Comparison of ENCODE assay signal across 32 cellular contexts in genomic region chr2:26889796-26890195, GRCh38. TPM values are rescaled to one million over a fixed set of nuclear protein-coding genes. Genes with fewer than 3 reads are reported as not detected.
"Had no signal": no experiment of that assay in that cellular context is flagged by ENCODE, and none has a peak within 500 bp of the region (broad histone marks: within the 10 kb centered on the region; RNA-seq: fewer than 3 reads in every experiment).

No MANE protein-coding gene starts in this region.

- H3K4me3 ChIP-seq: left lung, lower lobe of right lung, ovary, right atrium auricular region, right lobe of liver, smooth muscle cell, tibial nerve, uterus had no signal

- ATAC-seq: left colon; left lung; lower lobe of right lung; natural killer cell; right lobe of liver; stimulated activated memory B cell treated with anti-CD40 and anti-IgM and Interleukin-4, amounts not matched to agents 10 μg/mL and 1 μg/mL and 100 μg/mL, for 72 hours; stimulated activated naive CD8-positive, alpha-beta T cell treated with anti-CD3 and anti-CD28 coated beads, Interleukin-15, amount 100 ng/mL, for 72 hours had no signal

- H3K36me3 ChIP-seq: left lung, lower lobe of right lung, ovary, right atrium auricular region, right lobe of liver, tibial nerve, uterus had no signal

- H3K27me3 Mint-ChIP-seq: progenitor cell of endocrine pancreas, type B pancreatic cell had no signal

- H3K4me3 Mint-ChIP-seq: immature natural killer cell; natural killer cell; nephron progenitor cell; stimulated activated memory B cell treated with anti-CD40 and anti-IgM and Interleukin-4, amounts not matched to agents 10 μg/mL and 1 μg/mL and 100 μg/mL, for 72 hours; stimulated activated naive CD8-positive, alpha-beta T cell treated with anti-CD3 and anti-CD28 coated beads, Interleukin-15, amount 100 ng/mL, for 72 hours; type B pancreatic cell had no signal

- H3K4me1 ChIP-seq: lower lobe of right lung, right atrium auricular region, right lobe of liver, tibial nerve, uterus had no signal

- H3K9me3 Mint-ChIP-seq: immature natural killer cell; naive B cell; natural killer cell; nephron progenitor cell; stimulated activated memory B cell treated with anti-CD40 and anti-IgM and Interleukin-4, amounts not matched to agents 10 μg/mL and 1 μg/mL and 100 μg/mL, for 72 hours; stimulated activated naive CD8-positive, alpha-beta T cell treated with anti-CD3 and anti-CD28 coated beads, Interleukin-15, amount 100 ng/mL, for 72 hours; type B pancreatic cell had no signal

- H3K27ac ChIP-seq: left lung, lower lobe of right lung, ovary, right atrium auricular region, right lobe of liver, tibial nerve, uterus had no signal

- H3K4me1 Mint-ChIP-seq: immature natural killer cell; natural killer cell; nephron progenitor cell; stimulated activated naive CD8-positive, alpha-beta T cell treated with anti-CD3 and anti-CD28 coated beads, Interleukin-15, amount 100 ng/mL, for 72 hours had no signal

- H3K9me3 ChIP-seq: lower lobe of right lung, ovary, right lobe of liver, tibial nerve, uterus had no signal

- H3K27ac Mint-ChIP-seq: naive B cell; natural killer cell; nephron progenitor cell; progenitor cell of endocrine pancreas; stimulated activated memory B cell treated with anti-CD40 and anti-IgM and Interleukin-4, amounts not matched to agents 10 μg/mL and 1 μg/mL and 100 μg/mL, for 72 hours; type B pancreatic cell had no signal

- H3K4me2 ChIP-seq: smooth muscle cell had no signal

- DNase-seq: hypothalamus; immature natural killer cell; kidney; left colon; left lung; lower lobe of right lung; mammary epithelial cell; mesenchymal stem cell; naive B cell; natural killer cell; nephron progenitor cell; occipital lobe; ovary; right lobe of liver; stimulated activated CD4-positive, alpha-beta T cell treated with anti-CD3 and anti-CD28 coated beads, Interleukin-1b, Interleukin-23, amount 100 ng/mL, for 48 hours; stimulated activated CD4-positive, alpha-beta T cell treated with anti-CD3 and anti-CD28 coated beads, Interleukin-2, amount 100 ng/mL, for 48 hours; stimulated activated CD4-positive, alpha-beta T cell treated with anti-CD3 and anti-CD28 coated beads, Interleukin-4, amount 100 ng/mL, for 4 hours; stimulated activated CD8-positive, alpha-beta memory T cell treated with anti-CD3 and anti-CD28 coated beads, Interleukin-4, amount 100 ng/mL, for 48 hours; stimulated activated naive CD4-positive, alpha-beta T cell treated with Interleukin-2 at 50 U/mL for 16 hours; stimulated activated naive CD8-positive, alpha-beta T cell treated with anti-CD3 and anti-CD28 coated beads, Interleukin-15, amount 100 ng/mL, for 72 hours; substantia nigra; uterus had no signal

- H3K27me3 ChIP-seq: left lung, ovary, right atrium auricular region, right lobe of liver, tibial nerve, uterus had no signal

- H3K36me3 Mint-ChIP-seq: immature natural killer cell; naive B cell; natural killer cell; stimulated activated memory B cell treated with anti-CD40 and anti-IgM and Interleukin-4, amounts not matched to agents 10 μg/mL and 1 μg/mL and 100 μg/mL, for 72 hours; type B pancreatic cell had no signal

RNA-seq across cellular contexts. Expression of gene DPYSL5, which starts 41.9 kb away (rescaled TPM):
- total RNA-seq: kidney, left lung, liver, lower lobe of right lung, mammary epithelial cell, natural killer cell, pulmonary artery endothelial cell, renal cortical epithelial cell, right lobe of liver, tibial nerve, ureter had no signal
- polyA plus RNA-seq: immature natural killer cell, liver, mammary epithelial cell, smooth muscle cell had no signal
